19 cellular contexts compared by ENCODE assay signal in genomic region chr6:99347804-99348203, GRCh38. TPM values are rescaled to one million over a fixed set of nuclear protein-coding genes. Genes with fewer than 3 reads are reported as not detected.
DNase-seq lines count a peak whose midpoint lies in the region; ATAC-seq and TF ChIP-seq lines count a peak whose summit lies in the region.
"Had no signal": no experiment of that assay in that cellular context is flagged by ENCODE, and none has a peak within 500 bp of the region (broad histone marks: within the 10 kb centered on the region; RNA-seq: fewer than 3 reads in every experiment).

No MANE protein-coding gene starts in this region.

- H3K4me2 ChIP-seq in neural progenitor cell: peak overlapping the region; percentile 99
- no peak overlapping the region for H3K4me2 ChIP-seq in GM23248 (ENCODE audit: unreplicated experiment)

- H3K4me1 ChIP-seq in ES-I3 (ENCODE audit: insufficient read depth, low read length) (peaks cover 36% of the 10 kb centered on the region), HUES64 (ENCODE audit: insufficient read depth, low read length) (peaks cover 34% of the 10 kb centered on the region), neural progenitor cell (peaks cover 33% of the 10 kb centered on the region), GM23248 (ENCODE audit: insufficient read depth) (peaks cover 5% of the 10 kb centered on the region; the same call in 1 of the 2 replicates)

- in situ Hi-C loops in GM23248 (cut with MboI): no loop called here

- peaks cover 4% of the 10 kb centered on the region for H4K20me1 ChIP-seq in neural progenitor cell (ENCODE audit: low read depth)
- H4K20me1 ChIP-seq in GM23248 (ENCODE audit: insufficient read depth): no peaks in the 10 kb centered on the region

- H3F3A ChIP-seq in neural progenitor cell (ENCODE audit: low read depth): peaks cover 33% of the 10 kb centered on the region
- H3F3A ChIP-seq in GM23248 (ENCODE audit: insufficient read depth): no peaks in the 10 kb centered on the region

- H3K27ac ChIP-seq in HUES64 (ENCODE audit: low read depth, low read length) (peak overlapping the region; percentile 60; the same call in 1 of the 2 replicates), neural progenitor cell (no peak overlapping the region), GM23248 (no peak overlapping the region)
- H3K27ac ChIP-seq: neutrophil, suprapubic skin had no signal

- H3K27ac Mint-ChIP-seq in glutamatergic neuron (ENCODE audit: unreplicated experiment) (peak overlapping the region; percentile 86), neural progenitor cell (no peak overlapping the region)
- no peak overlapping the region for H3K27ac Mint-ChIP-seq in stimulated activated effector memory CD8-positive, alpha-beta T cell treated with anti-CD3 and anti-CD28 coated beads, Interleukin-12 subunit alpha, Interleukin-12 subunit beta, amount 100 ng/mL, for 72 hours
- H3K27ac Mint-ChIP-seq: activated naive CD4-positive, alpha-beta T cell treated with anti-CD3 and anti-CD28 coated beads, Interleukin-2, amount 10 ng/mL, durations not matched to agents 7 days and 5 days had no signal

- H3K27me3 ChIP-seq in HUES64 (ENCODE audit: insufficient read depth, low read length): peaks cover 6% of the 10 kb centered on the region
- H3K27me3 ChIP-seq in neural progenitor cell: peaks cover 15% of the 10 kb centered on the region
- H3K27me3 ChIP-seq in GM23248 (replicated peaks; ENCODE audit: insufficient read depth): peaks cover 12% of the 10 kb centered on the region; the same call in 1 of the 2 replicates

- WGBS in HUES64: 74% methylated on average over 1 of the region's 1 CpG
- WGBS in GM23248 (ENCODE audit: low coverage in 1 of 2, low lambda C conversion rate in 2 of 2, missing lambda C conversion rate in 2 of 2), 2 experiments: 43 to 48% methylated on average over 1 of the region's 1 CpG

- H3K4me3 Mint-ChIP-seq in glutamatergic neuron (ENCODE audit: unreplicated experiment) (peak overlapping the region; percentile 92), neural progenitor cell (peak overlapping the region; percentile 93)
- no peak overlapping the region for H3K4me3 Mint-ChIP-seq in stimulated activated effector memory CD8-positive, alpha-beta T cell treated with anti-CD3 and anti-CD28 coated beads, Interleukin-12 subunit alpha, Interleukin-12 subunit beta, amount 100 ng/mL, for 72 hours
- H3K4me3 Mint-ChIP-seq: activated T-cell treated with anti-CD3 and anti-CD28 coated beads, Interleukin-2, amount 50 U/mL, for 4 hours had no signal

- H3K4me3 ChIP-seq in HUES64 (ENCODE audit: low read length) (peak overlapping the region; percentile 74), neural progenitor cell (peak overlapping the region; percentile 96), GM23248 (no peak overlapping the region)
- H3K4me3 ChIP-seq: suprapubic skin had no signal

- H3K36me3 ChIP-seq in ES-I3 (ENCODE audit: insufficient read depth, low read length) (no peaks in the 10 kb centered on the region), HUES64 (ENCODE audit: insufficient read depth, low read length) (no peaks in the 10 kb centered on the region), neural progenitor cell (no peaks in the 10 kb centered on the region), GM23248 (ENCODE audit: low read depth) (no peaks in the 10 kb centered on the region)
- H3K36me3 ChIP-seq: neutrophil, suprapubic skin had no signal

- ATAC-seq in GM18517 (IDR thresholded peaks at IDR 0.05; ENCODE audit: unreplicated experiment): no peak
- no peak for ATAC-seq in stimulated activated effector memory CD8-positive, alpha-beta T cell treated with anti-CD3 and anti-CD28 coated beads, Interleukin-12 subunit alpha, Interleukin-12 subunit beta, amount 100 ng/mL, for 72 hours
- ATAC-seq: activated T-cell treated with anti-CD3 and anti-CD28 coated beads, Interleukin-2, amount 50 U/mL, for 4 hours had no signal

- TF ChIP-seq CTCF in glutamatergic neuron (IDR thresholded peaks at IDR 0.05; ENCODE audit: partially characterized antibody, unreplicated experiment) (no peak), neural progenitor cell (IDR thresholded peaks at IDR 0.05) (no peak)

- H3K27me3 Mint-ChIP-seq in glutamatergic neuron (ENCODE audit: unreplicated experiment) (peaks cover 5% of the 10 kb centered on the region), neural progenitor cell (ENCODE audit: insufficient read depth, low read depth) (peaks cover 5% of the 10 kb centered on the region)

- H3K4me1 Mint-ChIP-seq in glutamatergic neuron (ENCODE audit: low read depth, unreplicated experiment) (peaks cover 12% of the 10 kb centered on the region), neural progenitor cell (peaks cover 31% of the 10 kb centered on the region)
- peaks cover 7% of the 10 kb centered on the region for H3K4me1 Mint-ChIP-seq in stimulated activated effector memory CD8-positive, alpha-beta T cell treated with anti-CD3 and anti-CD28 coated beads, Interleukin-12 subunit alpha, Interleukin-12 subunit beta, amount 100 ng/mL, for 72 hours

- H3K36me3 Mint-ChIP-seq in glutamatergic neuron (ENCODE audit: unreplicated experiment): no peaks in the 10 kb centered on the region
- peaks cover 4% of the 10 kb centered on the region for H3K36me3 Mint-ChIP-seq in neural progenitor cell
- H3K36me3 Mint-ChIP-seq in stimulated activated effector memory CD8-positive, alpha-beta T cell treated with anti-CD3 and anti-CD28 coated beads, Interleukin-12 subunit alpha, Interleukin-12 subunit beta, amount 100 ng/mL, for 72 hours: no peaks in the 10 kb centered on the region
- H3K36me3 Mint-ChIP-seq: activated naive CD4-positive, alpha-beta T cell treated with anti-CD3 and anti-CD28 coated beads, Interleukin-2, amount 10 ng/mL, durations not matched to agents 7 days and 5 days had no signal

- DNase-seq in glutamatergic neuron: no peak
- peak; percentile 20 for DNase-seq in neural progenitor cell (ENCODE audit: low spot score)
- no peak for DNase-seq in SKM-1 treated with dmso at 0.1 percent for 144 hours (lab: John Stamatoyannopoulos, UW; ENCODE audit: unreplicated experiment)
- no peak for DNase-seq in GM23248
- DNase-seq in stimulated activated effector memory CD8-positive, alpha-beta T cell treated with anti-CD3 and anti-CD28 coated beads, Interleukin-12 subunit alpha, Interleukin-12 subunit beta, amount 100 ng/mL, for 72 hours (ENCODE audit: low spot score in 2 of 2): no peak
- DNase-seq: activated CD4-positive, alpha-beta T cell treated with anti-CD3 and anti-CD28 coated beads for 1 hour; activated naive CD4-positive, alpha-beta T cell treated with anti-CD3 and anti-CD28 coated beads, Interleukin-2, amount 10 ng/mL, durations not matched to agents 7 days and 5 days; activated T-cell treated with anti-CD3 and anti-CD28 coated beads, Interleukin-2, amount 50 U/mL, for 4 hours; erythroblast; KG1; MV-4-11; NCI-H187; stimulated activated CD8-positive, alpha-beta memory T cell treated with anti-CD3 and anti-CD28 coated beads, Interleukin-4, amount 100 ng/mL, for 48 hours had no signal

- H3K79me2 ChIP-seq in neural progenitor cell (ENCODE audit: low read depth): peaks cover 7% of the 10 kb centered on the region
- no peaks in the 10 kb centered on the region for H3K79me2 ChIP-seq in GM23248 (ENCODE audit: insufficient read depth)

- H3K9ac ChIP-seq in ES-I3 (ENCODE audit: low read depth, low read length) (peak overlapping the region; percentile 78), HUES64 (ENCODE audit: low read depth, low read length) (no peak overlapping the region), neural progenitor cell (no peak overlapping the region), GM23248 (no peak overlapping the region)

- H3K9me3 Mint-ChIP-seq in glutamatergic neuron (ENCODE audit: unreplicated experiment) (peaks cover 4% of the 10 kb centered on the region), neural progenitor cell (peaks cover 3% of the 10 kb centered on the region)
- no peaks in the 10 kb centered on the region for H3K9me3 Mint-ChIP-seq in stimulated activated effector memory CD8-positive, alpha-beta T cell treated with anti-CD3 and anti-CD28 coated beads, Interleukin-12 subunit alpha, Interleukin-12 subunit beta, amount 100 ng/mL, for 72 hours
- H3K9me3 Mint-ChIP-seq: activated naive CD4-positive, alpha-beta T cell treated with anti-CD3 and anti-CD28 coated beads, Interleukin-2, amount 10 ng/mL, durations not matched to agents 7 days and 5 days; activated T-cell treated with anti-CD3 and anti-CD28 coated beads, Interleukin-2, amount 50 U/mL, for 4 hours had no signal

- H3K9me3 ChIP-seq in ES-I3 (ENCODE audit: control insufficient read depth, insufficient read depth, low read length) (no peaks in the 10 kb centered on the region), HUES64 (ENCODE audit: insufficient read depth, low read depth, low read length) (no peaks in the 10 kb centered on the region), neural progenitor cell (ENCODE audit: low read depth) (no peaks in the 10 kb centered on the region), GM23248 (ENCODE audit: low read depth) (no peaks in the 10 kb centered on the region)
- H3K9me3 ChIP-seq: neutrophil, suprapubic skin had no signal

- H2AFZ ChIP-seq in neural progenitor cell (replicated peaks): no peak overlapping the region
- no peak overlapping the region for H2AFZ ChIP-seq in GM23248

- no peaks in the 10 kb centered on the region for H3K9me2 ChIP-seq in GM23248 (ENCODE audit: insufficient read depth)

RNA-seq across cellular contexts. Expression of gene FAXC, which starts 1.7 kb away (rescaled TPM):
- 13.4 TPM for polyA plus RNA-seq in HUES64 (2013, experiment 1 of 2)
- 12.5 TPM for polyA plus RNA-seq in HUES64 (2013, experiment 2 of 2)
- total RNA-seq in glutamatergic neuron (ENCODE audit: unreplicated experiment) (68.9 TPM), neural progenitor cell (ENCODE audit: low replicate concordance) (13.5 and 23.0 TPM in 2 replicates)
- total RNA-seq in GM23248 (2014; rRNA removed; shearing (Covaris generic)): 0.76 and 1.8 TPM in 2 replicates
- 0.29 and 0.72 TPM in 2 replicates for polyA plus RNA-seq in GM23248 (2016; fragmentation: Nextera tagmentation; extraction: Ambion mirVana)
- total RNA-seq: activated T-cell treated with anti-CD3 and anti-CD28 coated beads, Interleukin-2, amount 50 U/mL, for 4 hours; mesenteric fat pad had no signal

RNA-seq across cellular contexts. Expression of gene COQ3, which starts 46.2 kb away (rescaled TPM):
- polyA plus RNA-seq in HUES64 (2013, experiment 1 of 2): 12.0 TPM
- 13.3 TPM for polyA plus RNA-seq in HUES64 (2013, experiment 2 of 2)
- total RNA-seq in glutamatergic neuron (ENCODE audit: unreplicated experiment): 3.8 TPM
- total RNA-seq in neural progenitor cell (ENCODE audit: low replicate concordance): 7.8 and 16.2 TPM in 2 replicates
- 2.5 and 3.5 TPM in 2 replicates for total RNA-seq in GM23248 (2014; rRNA removed; shearing (Covaris generic))
- 8.5 and 8.8 TPM in 2 replicates for polyA plus RNA-seq in GM23248 (2016; fragmentation: Nextera tagmentation; extraction: Ambion mirVana)
